9 cellular contexts compared by ENCODE assay signal in the genomic region with DNA sequence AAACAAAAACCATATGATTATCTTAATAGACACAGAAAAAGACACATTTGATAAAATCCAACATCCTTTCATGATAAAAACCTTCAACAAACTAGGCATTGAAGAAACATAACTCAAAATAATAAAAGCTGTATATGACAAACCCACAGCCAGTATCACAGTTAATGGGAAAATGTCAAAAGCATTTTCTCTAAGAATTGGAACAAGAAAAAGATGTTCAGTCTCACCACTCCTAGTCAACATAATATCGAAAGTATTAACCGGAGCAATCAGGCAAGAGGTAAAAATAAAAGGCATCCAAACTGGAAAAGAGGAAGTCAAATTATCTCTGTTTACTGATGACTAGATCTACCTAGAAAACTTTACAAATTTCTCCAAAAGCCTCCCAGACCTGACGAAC.
"Had no signal": no experiment of that assay in that cellular context is flagged by ENCODE, and none has a peak within 500 bp of the region (broad histone marks: within the 10 kb centered on the region; RNA-seq: fewer than 3 reads in every experiment).

No MANE protein-coding gene starts in this region.

- H3K4me2 ChIP-seq: GM23338 had no signal

- FAIRE-seq: H1, H54, HTR-8/SVneo, K562 had no signal

- DNase-seq: H9, HCEC 1CT, IMR-90, KG1 had no signal

- H3K4me3 ChIP-seq: GM23338, K562 had no signal

- ATAC-seq: GM23338, K562 had no signal

- H2AFZ ChIP-seq: GM23338 had no signal
